In genomic region chr6:136551103-136551502, GRCh38 we compare ENCODE assay signal across 9 cellular contexts. TPM values are rescaled to one million over a fixed set of nuclear protein-coding genes. Genes with fewer than 3 reads are reported as not detected.
DNase-seq lines count a peak whose midpoint lies in the region; ATAC-seq and TF ChIP-seq lines count a peak whose summit lies in the region.
"Had no signal": no experiment of that assay in that cellular context is flagged by ENCODE, and none has a peak within 500 bp of the region (broad histone marks: within the 10 kb centered on the region; RNA-seq: fewer than 3 reads in every experiment).

No MANE protein-coding gene starts in this region.

- no peak for DNase-seq in activated naive CD8-positive, alpha-beta T cell treated with anti-CD3 and anti-CD28 coated beads for 36 hours
- DNase-seq in activated naive CD8-positive, alpha-beta T cell treated with anti-CD3 and anti-CD28 coated beads, Interleukin-2, amount 50 U/mL, for 24 hours: no peak
- DNase-seq in left lung (no peak), transverse colon (no peak), T1000 (lab: John Stamatoyannopoulos, UW) (no peak)
- no peak for DNase-seq in stimulated activated CD4-positive, alpha-beta T cell treated with anti-CD3 and anti-CD28 coated beads, Interleukin-4, amount 100 ng/mL, for 1 hour
- no peak for DNase-seq in activated CD4-positive, CD25-positive, alpha-beta regulatory T cell treated with anti-CD3 and anti-CD28 coated beads, Interleukin-2, amount 50 U/mL, for 72 hours
- DNase-seq: GOT3 had no signal

- H3K27me3 ChIP-seq in left lung: peaks cover 8 to 35% of the 10 kb centered on the region in 2 donors
- H3K27me3 ChIP-seq in transverse colon: peaks cover 2% of the 10 kb centered on the region

- TF ChIP-seq POLR2A in transverse colon (IDR thresholded peaks at IDR 0.05): no peak

- TF ChIP-seq EP300 in transverse colon (IDR thresholded peaks at IDR 0.05; ENCODE audit: low read depth): no peak

- peaks cover 9% of the 10 kb centered on the region for H3K4me1 Mint-ChIP-seq in activated naive CD8-positive, alpha-beta T cell (ENCODE audit: low read depth)
- H3K4me1 Mint-ChIP-seq in activated naive CD8-positive, alpha-beta T cell treated with anti-CD3 and anti-CD28 coated beads for 36 hours: no peaks in the 10 kb centered on the region
- peaks cover 9% of the 10 kb centered on the region for H3K4me1 Mint-ChIP-seq in activated naive CD8-positive, alpha-beta T cell treated with anti-CD3 and anti-CD28 coated beads, Interleukin-2, amount 50 U/mL, for 24 hours

- WGBS in transverse colon (ENCODE audit: low coverage in 1 of 2), 2 donors: 31 to 46% methylated on average over 5 to 8 of the region's 8 CpGs

- H3K36me3 Mint-ChIP-seq in activated naive CD8-positive, alpha-beta T cell: peaks cover 5% of the 10 kb centered on the region
- H3K36me3 Mint-ChIP-seq in activated naive CD8-positive, alpha-beta T cell treated with anti-CD3 and anti-CD28 coated beads for 36 hours: no peaks in the 10 kb centered on the region
- no peaks in the 10 kb centered on the region for H3K36me3 Mint-ChIP-seq in activated naive CD8-positive, alpha-beta T cell treated with anti-CD3 and anti-CD28 coated beads, Interleukin-2, amount 50 U/mL, for 24 hours (ENCODE audit: low read depth)

- H3K9me3 ChIP-seq in left lung (no peaks in the 10 kb centered on the region), transverse colon (no peaks in the 10 kb centered on the region)

- no peaks in the 10 kb centered on the region for H3K9me3 Mint-ChIP-seq in activated naive CD8-positive, alpha-beta T cell (ENCODE audit: low read depth)
- H3K9me3 Mint-ChIP-seq in activated naive CD8-positive, alpha-beta T cell treated with anti-CD3 and anti-CD28 coated beads for 36 hours: no peaks in the 10 kb centered on the region
- H3K9me3 Mint-ChIP-seq in activated naive CD8-positive, alpha-beta T cell treated with anti-CD3 and anti-CD28 coated beads, Interleukin-2, amount 50 U/mL, for 24 hours: no peaks in the 10 kb centered on the region

- intact Hi-C loops in left lung (cut with DNase I) (no loop called here), transverse colon (cut with DNase I; ENCODE audit: low total_unique reads) (no loop called here)

- H3K27ac ChIP-seq in left lung (no peak overlapping the region), transverse colon (peak overlapping the region; percentile 69 to 86 (median 83))

- TF ChIP-seq CTCF in left lung (IDR thresholded peaks at IDR 0.05) (no peak), transverse colon (IDR thresholded peaks at IDR 0.05) (no peak)

- H3K4me1 ChIP-seq in left lung: peaks cover 4 to 19% of the 10 kb centered on the region in 2 donors
- H3K4me1 ChIP-seq in transverse colon: peaks cover 3 to 38% (median 6%) of the 10 kb centered on the region in 4 donors

- H3K27me3 Mint-ChIP-seq in activated naive CD8-positive, alpha-beta T cell: peaks cover 28% of the 10 kb centered on the region
- peaks cover 60% of the 10 kb centered on the region for H3K27me3 Mint-ChIP-seq in activated naive CD8-positive, alpha-beta T cell treated with anti-CD3 and anti-CD28 coated beads for 36 hours
- H3K27me3 Mint-ChIP-seq in activated naive CD8-positive, alpha-beta T cell treated with anti-CD3 and anti-CD28 coated beads, Interleukin-2, amount 50 U/mL, for 24 hours: peaks cover 46% of the 10 kb centered on the region

- H3K4me3 ChIP-seq in left lung: peak overlapping the region; percentile 58 to 68
- H3K4me3 ChIP-seq in transverse colon: peak overlapping the region in 3 of 4 donors; percentile 60 to 69 (median 67)

- peaks cover 0 to 12% of the 10 kb centered on the region in 2 donors for H3K36me3 ChIP-seq in left lung
- H3K36me3 ChIP-seq in transverse colon: no peaks in the 10 kb centered on the region

- ATAC-seq in activated naive CD8-positive, alpha-beta T cell treated with anti-CD3 and anti-CD28 coated beads, Interleukin-2, amount 50 U/mL, for 24 hours: no peak
- ATAC-seq in left lung: no peak

- peak overlapping the region; percentile 63 for H3K4me3 Mint-ChIP-seq in activated naive CD8-positive, alpha-beta T cell
- no peak overlapping the region for H3K4me3 Mint-ChIP-seq in activated naive CD8-positive, alpha-beta T cell treated with anti-CD3 and anti-CD28 coated beads for 36 hours
- H3K4me3 Mint-ChIP-seq in activated naive CD8-positive, alpha-beta T cell treated with anti-CD3 and anti-CD28 coated beads, Interleukin-2, amount 50 U/mL, for 24 hours: peak overlapping the region; percentile 46

- no peak overlapping the region for H3K27ac Mint-ChIP-seq in activated naive CD8-positive, alpha-beta T cell
- H3K27ac Mint-ChIP-seq in activated naive CD8-positive, alpha-beta T cell treated with anti-CD3 and anti-CD28 coated beads for 36 hours: no peak overlapping the region
- no peak overlapping the region for H3K27ac Mint-ChIP-seq in activated naive CD8-positive, alpha-beta T cell treated with anti-CD3 and anti-CD28 coated beads, Interleukin-2, amount 50 U/mL, for 24 hours

- in situ Hi-C loops in transverse colon (cut with MboI; ENCODE audit: low pct_ligation_motif_present in 1 of 4, low pct_unique_long_range_greater_than_20kb in 1 of 4, low sequenced_read_pairs in 3 of 4): loop anchor here in 1 of 4 donors (25.0 kb wide), 1 partner anchor 1039 kb away; no protein-coding TSS in a partner anchor

RNA-seq across cellular contexts. Expression of gene MAP7, which starts 0.9 kb away (rescaled TPM):
- 1 to 10 TPM in 1 of 2 experiments, under 1 TPM in 1; 0.78 to 1.0 TPM for total RNA-seq in activated naive CD8-positive, alpha-beta T cell treated with anti-CD3 and anti-CD28 coated beads for 36 hours
- total RNA-seq in left lung (10 to 100 TPM; 16.8 to 22.0 TPM), transverse colon (10 to 100 TPM; 40.6 to 61.3 (median 46.6) TPM)

Comparison
In these comparisons a context has a peak if more than half of its experiments do, and no peak if none do; other contexts are left out.
1. H3K27ac ChIP-seq: peak in transverse colon (4 of 4); none in left lung (0 of 2).
2. RNA of gene MAP7, which starts 0.9 kb away (total RNA-seq): 40.6 to 61.3 TPM in transverse colon and 16.8 to 22.0 TPM in left lung; 0.78 to 1.0 TPM in activated naive CD8-positive, alpha-beta T cell treated with anti-CD3 and anti-CD28 coated beads for 36 hours; every median in the first group is over 4 times any median in the second.